1 cellular context compared by ENCODE assay signal in genomic region chr11:130295657-130296056, GRCh38.
TF ChIP-seq lines count a peak whose summit lies in the region.

No MANE protein-coding gene starts in this region.

TF ChIP-seq in H1, 55 proteins besides CTCF, POLR2A, EP300 and RAD21 (continued from another document):
- TF ChIP-seq SP1 (IDR thresholded peaks at IDR 0.05; ENCODE audit: low read depth, low read length) = no peak
- peak; percentile 66 for TF ChIP-seq MAX (IDR thresholded peaks at IDR 0.05)
- TF ChIP-seq CEBPB (IDR thresholded peaks at IDR 0.05; ENCODE audit: low read depth, low read length) = no peak
- no peak for TF ChIP-seq CTBP2 (IDR thresholded peaks at IDR 0.05; ENCODE audit: borderline replicate concordance, insufficient read depth, insufficient read length, low read length)
- TF ChIP-seq SP4 (IDR thresholded peaks at IDR 0.05; ENCODE audit: low read length) = no peak
TF ChIP-seq in H1: peak in this region for 3.
